1 cellular context compared by ENCODE assay signal in genomic region chr18:21330122-21330701, GRCh38.
TF ChIP-seq lines count a peak whose summit lies in the region.

No MANE protein-coding gene starts in this region.

TF ChIP-seq in HCT116, 20 proteins besides CTCF, POLR2A, EP300 and RAD21:
- TF ChIP-seq, protein P1, sequence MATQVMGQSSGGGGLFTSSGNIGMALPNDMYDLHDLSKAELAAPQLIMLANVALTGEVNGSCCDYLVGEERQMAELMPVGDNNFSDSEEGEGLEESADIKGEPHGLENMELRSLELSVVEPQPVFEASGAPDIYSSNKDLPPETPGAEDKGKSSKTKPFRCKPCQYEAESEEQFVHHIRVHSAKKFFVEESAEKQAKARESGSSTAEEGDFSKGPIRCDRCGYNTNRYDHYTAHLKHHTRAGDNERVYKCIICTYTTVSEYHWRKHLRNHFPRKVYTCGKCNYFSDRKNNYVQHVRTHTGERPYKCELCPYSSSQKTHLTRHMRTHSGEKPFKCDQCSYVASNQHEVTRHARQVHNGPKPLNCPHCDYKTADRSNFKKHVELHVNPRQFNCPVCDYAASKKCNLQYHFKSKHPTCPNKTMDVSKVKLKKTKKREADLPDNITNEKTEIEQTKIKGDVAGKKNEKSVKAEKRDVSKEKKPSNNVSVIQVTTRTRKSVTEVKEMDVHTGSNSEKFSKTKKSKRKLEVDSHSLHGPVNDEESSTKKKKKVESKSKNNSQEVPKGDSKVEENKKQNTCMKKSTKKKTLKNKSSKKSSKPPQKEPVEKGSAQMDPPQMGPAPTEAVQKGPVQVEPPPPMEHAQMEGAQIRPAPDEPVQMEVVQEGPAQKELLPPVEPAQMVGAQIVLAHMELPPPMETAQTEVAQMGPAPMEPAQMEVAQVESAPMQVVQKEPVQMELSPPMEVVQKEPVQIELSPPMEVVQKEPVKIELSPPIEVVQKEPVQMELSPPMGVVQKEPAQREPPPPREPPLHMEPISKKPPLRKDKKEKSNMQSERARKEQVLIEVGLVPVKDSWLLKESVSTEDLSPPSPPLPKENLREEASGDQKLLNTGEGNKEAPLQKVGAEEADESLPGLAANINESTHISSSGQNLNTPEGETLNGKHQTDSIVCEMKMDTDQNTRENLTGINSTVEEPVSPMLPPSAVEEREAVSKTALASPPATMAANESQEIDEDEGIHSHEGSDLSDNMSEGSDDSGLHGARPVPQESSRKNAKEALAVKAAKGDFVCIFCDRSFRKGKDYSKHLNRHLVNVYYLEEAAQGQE (IDR thresholded peaks at IDR 0.05; ENCODE audit: low read depth) = no peak
- TF ChIP-seq, protein P2, sequence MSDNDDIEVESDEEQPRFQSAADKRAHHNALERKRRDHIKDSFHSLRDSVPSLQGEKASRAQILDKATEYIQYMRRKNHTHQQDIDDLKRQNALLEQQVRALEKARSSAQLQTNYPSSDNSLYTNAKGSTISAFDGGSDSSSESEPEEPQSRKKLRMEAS (IDR thresholded peaks at IDR 0.05) = peak; percentile 9; the same call in 1 of the 2 replicates
- TF ChIP-seq POLR2AphosphoS5 (IDR thresholded peaks at IDR 0.05; ENCODE audit: low read depth, low read length) (peak; percentile 28; the same call in 1 of the 2 replicates), FOSL1 (IDR thresholded peaks at IDR 0.05; ENCODE audit: low read depth) (peak; percentile 46; the same call in 1 of the 2 replicates), JUND (IDR thresholded peaks at IDR 0.05) (peak; percentile 60; the same call in 1 of the 2 replicates), ZNF274 (IDR thresholded peaks at IDR 0.05; ENCODE audit: low read depth, low read length) (no peak), SP1 (IDR thresholded peaks at IDR 0.05; ENCODE audit: low read depth) (peak; percentile 71), CBX3 (IDR thresholded peaks at IDR 0.05; ENCODE audit: low read depth) (0 out of 2 replicates have a peak, but pooled peaks have one; percentile 26)
